24 cellular contexts compared by ENCODE assay signal in genomic region chr3:10338591-10339369, GRCh38. TPM values are rescaled to one million over a fixed set of nuclear protein-coding genes. Genes with fewer than 3 reads are reported as not detected.
"Had no signal": no experiment of that assay in that cellular context is flagged by ENCODE, and none has a peak within 500 bp of the region (broad histone marks: within the 10 kb centered on the region; RNA-seq: fewer than 3 reads in every experiment).

No MANE protein-coding gene starts in this region.

- H3K9me3 Mint-ChIP-seq: activated B cell treated with CpG ODN at 0.5 μM for 24 hours; activated naive CD8-positive, alpha-beta T cell treated with anti-CD3 and anti-CD28 coated beads, Interleukin-2, amount 10 ng/mL, durations not matched to agents 7 days and 5 days; activated T-cell treated with anti-CD3 and anti-CD28 coated beads, Interleukin-2, amount 50 U/mL, for 4 hours; endodermal cell had no signal

- DNase-seq: activated B cell treated with CpG ODN at 0.5 μM for 24 hours; activated CD4-positive, alpha-beta T cell treated with anti-CD3 and anti-CD28 coated beads for 4 hours; activated CD4-positive, alpha-beta T cell treated with anti-CD3 and anti-CD28 coated beads, Interleukin-2, amount 50 U/mL, for 48 hours; activated CD8-positive, alpha-beta memory T cell treated with anti-CD3 and anti-CD28 coated beads, Interleukin-2, amount 50 U/mL, for 48 hours; activated naive CD4-positive, alpha-beta T cell treated with Interleukin-2 at 50 U/mL for 16 hours; activated naive CD8-positive, alpha-beta T cell treated with anti-CD3 and anti-CD28 coated beads, Interleukin-2, amount 10 ng/mL, durations not matched to agents 7 days and 5 days; activated T-cell treated with anti-CD3 and anti-CD28 coated beads, Interleukin-2, amount 50 U/mL, for 4 hours; amniotic stem cell; endodermal cell; left cardiac atrium; naive B cell; right cardiac atrium; stimulated activated CD4-positive, alpha-beta T cell treated with anti-CD3 and anti-CD28 coated beads, Interleukin-1b, Interleukin-23, amount 100 ng/mL, for 48 hours; stomach; trophoblast cell had no signal

- H3K4me3 ChIP-seq: coronary artery, gastroesophageal sphincter, prostate gland, stomach, vagina had no signal

- H3K27me3 ChIP-seq: vagina had no signal

- H3K27ac Mint-ChIP-seq: activated B cell treated with CpG ODN at 0.5 μM for 24 hours had no signal

- H3K36me3 ChIP-seq: gastroesophageal sphincter, prostate gland, stomach, vagina had no signal

- H3K4me3 Mint-ChIP-seq: activated B cell treated with CpG ODN at 0.5 μM for 24 hours; activated naive CD8-positive, alpha-beta T cell treated with anti-CD3 and anti-CD28 coated beads, Interleukin-2, amount 10 ng/mL, durations not matched to agents 7 days and 5 days; activated T-cell treated with anti-CD3 and anti-CD28 coated beads, Interleukin-2, amount 50 U/mL, for 4 hours; endodermal cell; naive B cell had no signal

- ATAC-seq: activated T-cell treated with anti-CD3 and anti-CD28 coated beads, Interleukin-2, amount 50 U/mL, for 4 hours; gastroesophageal sphincter; left cardiac atrium; right cardiac atrium had no signal

- H3K36me3 Mint-ChIP-seq: activated naive CD8-positive, alpha-beta T cell treated with anti-CD3 and anti-CD28 coated beads, Interleukin-2, amount 10 ng/mL, durations not matched to agents 7 days and 5 days; naive B cell had no signal

- H3K27me3 Mint-ChIP-seq: activated B cell treated with CpG ODN at 0.5 μM for 24 hours had no signal

- H3K27ac ChIP-seq: coronary artery, epithelial cell of prostate, gastroesophageal sphincter, prostate gland, stomach, vagina had no signal

- FAIRE-seq: bronchial epithelial cell, islet of Langerhans had no signal

- H3K4me1 ChIP-seq: gastroesophageal sphincter, prostate gland, stomach, vagina had no signal

- H3K9me3 ChIP-seq: gastroesophageal sphincter, prostate gland, stomach, vagina had no signal

RNA-seq across cellular contexts. Expression of gene GHRL, which starts 46.0 kb away (rescaled TPM):
- total RNA-seq: activated CD8-positive, alpha-beta memory T cell treated with anti-CD3 and anti-CD28 coated beads for 36 hours; bronchial epithelial cell; endodermal cell; lower leg skin; right cardiac atrium; vagina had no signal
